13 cellular contexts compared by ENCODE assay signal in the genomic region with DNA sequence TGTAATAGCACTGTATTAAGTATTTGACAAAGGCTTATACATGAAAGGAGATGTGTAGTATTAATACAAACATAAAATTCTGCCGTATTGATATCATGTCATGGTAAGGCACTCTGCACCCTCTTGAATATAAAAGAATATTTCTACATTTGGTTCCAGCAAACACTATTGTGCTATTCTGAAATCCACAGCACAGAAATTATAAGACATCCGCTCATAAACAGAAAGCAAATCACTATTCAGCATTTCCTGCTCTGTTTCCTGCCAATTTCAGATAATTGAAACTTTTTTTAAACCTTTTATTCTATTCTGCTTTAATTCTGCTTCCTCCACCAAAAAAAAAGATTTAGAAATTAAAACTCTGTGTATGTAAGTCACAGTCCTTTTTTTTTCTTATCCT. TPM values are rescaled to one million over a fixed set of nuclear protein-coding genes. Genes with fewer than 3 reads are reported as not detected.
DNase-seq lines count a peak whose midpoint lies in the region; ATAC-seq and TF ChIP-seq lines count a peak whose summit lies in the region.
"Had no signal": no experiment of that assay in that cellular context is flagged by ENCODE, and none has a peak within 500 bp of the region (broad histone marks: within the 10 kb centered on the region; RNA-seq: fewer than 3 reads in every experiment).

No MANE protein-coding gene starts in this region.

- H3K79me2 ChIP-seq in MM.1S (ENCODE audit: low read length), result no peaks in the 10 kb centered on the region

- no peaks in the 10 kb centered on the region for H3K27me3 ChIP-seq in CD8-positive, alpha-beta T cell (ENCODE audit: insufficient read depth, low read length)
- H3K27me3 ChIP-seq in MM.1S (replicated peaks; ENCODE audit: insufficient read depth, low read length), result no peaks in the 10 kb centered on the region

- no peak for DNase-seq in CD8-positive, alpha-beta T cell
- no peak for DNase-seq in MM.1S
- no peak for DNase-seq in central memory CD8-positive, alpha-beta T cell (ENCODE audit: low spot score in 2 of 2)
- no peak for DNase-seq in natural killer cell treated with Interleukin-12 subunit alpha and Interleukin-12 subunit beta and Interleukin-15 and Interleukin-18, amount 100 ng/mL, for 72 hours (ENCODE audit: low spot score)
- no peak for DNase-seq in CD14-positive monocyte (ENCODE audit: low spot score)
- DNase-seq: activated CD8-positive, alpha-beta memory T cell treated with anti-CD3 and anti-CD28 coated beads for 24 hours; effector CD8-positive, alpha-beta T cell; GDM1; KBM-7; NCI-H1436 treated with DMSO at 0.1 percent for 48 hours; NCI-H524 treated with DMSO at 0.1 percent for 48 hours had no signal

- intact Hi-C loops in CD8-positive, alpha-beta T cell (cut with DNase I, micrococcal nuclease), result loop anchor here in 1 of 2 experiments (1.0 to 2.0 kb wide), 2 partner anchors 9 to 39 kb away; a partner anchor contains a TSS
- intact Hi-C loops in CD14-positive monocyte (cut with micrococcal nuclease), result no loop called here

- H3K27me3 Mint-ChIP-seq in CD8-positive, alpha-beta T cell (ENCODE audit: low read depth), result no peaks in the 10 kb centered on the region
- H3K27me3 Mint-ChIP-seq in central memory CD8-positive, alpha-beta T cell, result no peaks in the 10 kb centered on the region
- H3K27me3 Mint-ChIP-seq in natural killer cell treated with Interleukin-12 subunit alpha and Interleukin-12 subunit beta and Interleukin-15 and Interleukin-18, amount 100 ng/mL, for 72 hours, result no peaks in the 10 kb centered on the region
- no peaks in the 10 kb centered on the region for H3K27me3 Mint-ChIP-seq in CD14-positive monocyte (ENCODE audit: low read depth in 3 of 3)

- no peak overlapping the region for H2AFZ ChIP-seq in MM.1S (ENCODE audit: low read length)

- POLR2A ChIA-PET in CD8-positive, alpha-beta T cell (lab: Charles Lee), result interaction anchor here (1.0 to 2.8 kb wide), 4 partner anchors 22 to 77 kb away, joined by 3 to 25 read pairs (median 4); a partner anchor contains a TSS

- no peak for TF ChIP-seq CTCF in CD8-positive, alpha-beta T cell (IDR thresholded peaks at IDR 0.05)
- no peak for TF ChIP-seq CTCF in MM.1S (IDR thresholded peaks at IDR 0.05; ENCODE audit: low read length)
- TF ChIP-seq CTCF in CD14-positive monocyte (IDR thresholded peaks at IDR 0.05), result no peak

- no peaks in the 10 kb centered on the region for H3K9me2 ChIP-seq in MM.1S (replicated peaks; ENCODE audit: insufficient read depth, low read length)

- CTCF ChIA-PET in CD8-positive, alpha-beta T cell (lab: Charles Lee), result interaction anchor here (0.7 to 1.7 kb wide), 5 partner anchors 37 to 100 kb away, joined by 3 to 7 read pairs (median 5); a partner anchor contains a TSS

- no peaks in the 10 kb centered on the region for H3K36me3 ChIP-seq in CD8-positive, alpha-beta T cell (ENCODE audit: insufficient read depth, low read length)
- H3K36me3 ChIP-seq in MM.1S (replicated peaks; ENCODE audit: insufficient read depth, low read length), result no peaks in the 10 kb centered on the region

- peak overlapping the region; percentile 34 for H3K4me3 ChIP-seq in CD8-positive, alpha-beta T cell (ENCODE audit: low read depth, low read length)
- no peak overlapping the region for H3K4me3 ChIP-seq in MM.1S (ENCODE audit: low read length)

- H3K27ac ChIP-seq in CD8-positive, alpha-beta T cell (ENCODE audit: low read depth, low read length), result peak overlapping the region; percentile 50
- H3K27ac ChIP-seq in MM.1S (ENCODE audit: low read length), result no peak overlapping the region

- H3K9me3 ChIP-seq in CD8-positive, alpha-beta T cell (ENCODE audit: low read length), result no peaks in the 10 kb centered on the region
- no peaks in the 10 kb centered on the region for H3K9me3 ChIP-seq in MM.1S (replicated peaks; ENCODE audit: insufficient read depth, low read length)

- H3K4me3 Mint-ChIP-seq in CD8-positive, alpha-beta T cell, result peak overlapping the region; percentile 74
- peak overlapping the region; percentile 69 for H3K4me3 Mint-ChIP-seq in central memory CD8-positive, alpha-beta T cell
- H3K4me3 Mint-ChIP-seq in natural killer cell treated with Interleukin-12 subunit alpha and Interleukin-12 subunit beta and Interleukin-15 and Interleukin-18, amount 100 ng/mL, for 72 hours, result peak overlapping the region; percentile 45
- no peak overlapping the region for H3K4me3 Mint-ChIP-seq in CD14-positive monocyte

- no peak overlapping the region for H3K9ac ChIP-seq in MM.1S (ENCODE audit: low read length)

- peaks cover 59% of the 10 kb centered on the region for H3K4me1 ChIP-seq in CD8-positive, alpha-beta T cell (ENCODE audit: insufficient read depth, low read length)
- H3K4me1 ChIP-seq in MM.1S (ENCODE audit: low read length), result peaks cover 19% of the 10 kb centered on the region

- peak overlapping the region; percentile 82 for H3K27ac Mint-ChIP-seq in CD8-positive, alpha-beta T cell
- peak overlapping the region; percentile 88 for H3K27ac Mint-ChIP-seq in central memory CD8-positive, alpha-beta T cell (ENCODE audit: low read depth)
- peak overlapping the region; percentile 82 to 91 for H3K27ac Mint-ChIP-seq in natural killer cell treated with Interleukin-12 subunit alpha and Interleukin-12 subunit beta and Interleukin-15 and Interleukin-18, amount 100 ng/mL, for 72 hours
- H3K27ac Mint-ChIP-seq in CD14-positive monocyte, result no peak overlapping the region

- H3K4me2 ChIP-seq in MM.1S (ENCODE audit: low read depth, low read length), result peak overlapping the region; percentile 2; the same call in 1 of the 2 replicates

- H3K9me3 Mint-ChIP-seq in CD8-positive, alpha-beta T cell, result peaks cover 2% of the 10 kb centered on the region
- H3K9me3 Mint-ChIP-seq in central memory CD8-positive, alpha-beta T cell, result peaks cover 3% of the 10 kb centered on the region
- H3K9me3 Mint-ChIP-seq in natural killer cell treated with Interleukin-12 subunit alpha and Interleukin-12 subunit beta and Interleukin-15 and Interleukin-18, amount 100 ng/mL, for 72 hours, result no peaks in the 10 kb centered on the region
- peaks cover 1 to 12% (median 9%) of the 10 kb centered on the region in 7 donors for H3K9me3 Mint-ChIP-seq in CD14-positive monocyte

- peak; percentile 41 for ATAC-seq in CD8-positive, alpha-beta T cell
- ATAC-seq in central memory CD8-positive, alpha-beta T cell (replicated peaks; ENCODE audit: extremely low read depth, poor library complexity, severe bottlenecking), result peak; percentile 58
- no peak for ATAC-seq in natural killer cell treated with Interleukin-12 subunit alpha and Interleukin-12 subunit beta and Interleukin-15 and Interleukin-18, amount 100 ng/mL, for 72 hours
- ATAC-seq in GM18519 (IDR thresholded peaks at IDR 0.05; ENCODE audit: low FRiP score, unreplicated experiment), result no peak
- no peak for ATAC-seq in GM21529 (IDR thresholded peaks at IDR 0.05; ENCODE audit: unreplicated experiment)

- no peaks in the 10 kb centered on the region for H4K20me1 ChIP-seq in MM.1S (ENCODE audit: insufficient read depth, low read length)

- no peaks in the 10 kb centered on the region for H3F3A ChIP-seq in MM.1S (ENCODE audit: insufficient read depth, low read length)

- peaks cover 72% of the 10 kb centered on the region for H3K4me1 Mint-ChIP-seq in CD8-positive, alpha-beta T cell (ENCODE audit: low read depth)
- H3K4me1 Mint-ChIP-seq in central memory CD8-positive, alpha-beta T cell, result peaks cover 64% of the 10 kb centered on the region
- peaks cover 27 to 48% of the 10 kb centered on the region in 2 donors for H3K4me1 Mint-ChIP-seq in natural killer cell treated with Interleukin-12 subunit alpha and Interleukin-12 subunit beta and Interleukin-15 and Interleukin-18, amount 100 ng/mL, for 72 hours (ENCODE audit: low read depth in 2 of 2)
- H3K4me1 Mint-ChIP-seq in CD14-positive monocyte, result peaks cover 15% of the 10 kb centered on the region

- H3K36me3 Mint-ChIP-seq in CD8-positive, alpha-beta T cell, result peaks cover 21% of the 10 kb centered on the region
- peaks cover 6% of the 10 kb centered on the region for H3K36me3 Mint-ChIP-seq in central memory CD8-positive, alpha-beta T cell (ENCODE audit: insufficient read depth)
- peaks cover 13% of the 10 kb centered on the region for H3K36me3 Mint-ChIP-seq in natural killer cell treated with Interleukin-12 subunit alpha and Interleukin-12 subunit beta and Interleukin-15 and Interleukin-18, amount 100 ng/mL, for 72 hours
- peaks cover 38 to 43% of the 10 kb centered on the region in 2 donors for H3K36me3 Mint-ChIP-seq in CD14-positive monocyte

RNA-seq across cellular contexts. Expression of a gene that starts 39.6 kb away (rescaled TPM):
- total RNA-seq in CD8-positive, alpha-beta T cell, result 10 to 100 TPM; 82.5 to 90.1 TPM
- 10 to 100 TPM; 40.9 to 65.2 TPM for total RNA-seq in natural killer cell treated with Interleukin-12 subunit alpha and Interleukin-12 subunit beta and Interleukin-15 and Interleukin-18, amount 100 ng/mL, for 72 hours
- polyA plus RNA-seq in CD14-positive monocyte, result 100 to 1,000 TPM in 1 of 2 donors, 10 to 100 TPM in 1; 87.2 to 110 TPM

RNA-seq across cellular contexts. Expression of a gene that starts 42.5 kb away (rescaled TPM):
- total RNA-seq in CD8-positive, alpha-beta T cell, result 1 to 10 TPM; 5.9 to 6.9 TPM
- total RNA-seq in natural killer cell treated with Interleukin-12 subunit alpha and Interleukin-12 subunit beta and Interleukin-15 and Interleukin-18, amount 100 ng/mL, for 72 hours, result 10 to 100 TPM; 34.1 to 40.4 TPM
- 10 to 100 TPM; 36.8 to 41.9 TPM for polyA plus RNA-seq in CD14-positive monocyte

Comparison
In these comparisons a context has a peak if more than half of its experiments do, and no peak if none do; other contexts are left out.
1. ATAC-seq: peak in CD8-positive, alpha-beta T cell (single experiment) and central memory CD8-positive, alpha-beta T cell (single experiment); none in natural killer cell treated with Interleukin-12 subunit alpha and Interleukin-12 subunit beta and Interleukin-15 and Interleukin-18, amount 100 ng/mL, for 72 hours (0 of 2), GM18519 (single experiment) and GM21529 (single experiment).
2. H3K27ac Mint-ChIP-seq: peak in CD8-positive, alpha-beta T cell (single experiment), central memory CD8-positive, alpha-beta T cell (single experiment) and natural killer cell treated with Interleukin-12 subunit alpha and Interleukin-12 subunit beta and Interleukin-15 and Interleukin-18, amount 100 ng/mL, for 72 hours (2 of 2); none in CD14-positive monocyte (0 of 7).
3. H3K4me3 Mint-ChIP-seq: peak in CD8-positive, alpha-beta T cell (single experiment), central memory CD8-positive, alpha-beta T cell (single experiment) and natural killer cell treated with Interleukin-12 subunit alpha and Interleukin-12 subunit beta and Interleukin-15 and Interleukin-18, amount 100 ng/mL, for 72 hours (single experiment); none in CD14-positive monocyte (0 of 2).
4. RNA of a gene that starts 42.5 kb away (total RNA-seq): 34.1 to 40.4 TPM in natural killer cell treated with Interleukin-12 subunit alpha and Interleukin-12 subunit beta and Interleukin-15 and Interleukin-18, amount 100 ng/mL, for 72 hours; 5.9 to 6.9 TPM in CD8-positive, alpha-beta T cell; every median in the first group is over 4 times any median in the second.